Comparison of ENCODE assay signal across 1 cellular context in the genomic region with DNA sequence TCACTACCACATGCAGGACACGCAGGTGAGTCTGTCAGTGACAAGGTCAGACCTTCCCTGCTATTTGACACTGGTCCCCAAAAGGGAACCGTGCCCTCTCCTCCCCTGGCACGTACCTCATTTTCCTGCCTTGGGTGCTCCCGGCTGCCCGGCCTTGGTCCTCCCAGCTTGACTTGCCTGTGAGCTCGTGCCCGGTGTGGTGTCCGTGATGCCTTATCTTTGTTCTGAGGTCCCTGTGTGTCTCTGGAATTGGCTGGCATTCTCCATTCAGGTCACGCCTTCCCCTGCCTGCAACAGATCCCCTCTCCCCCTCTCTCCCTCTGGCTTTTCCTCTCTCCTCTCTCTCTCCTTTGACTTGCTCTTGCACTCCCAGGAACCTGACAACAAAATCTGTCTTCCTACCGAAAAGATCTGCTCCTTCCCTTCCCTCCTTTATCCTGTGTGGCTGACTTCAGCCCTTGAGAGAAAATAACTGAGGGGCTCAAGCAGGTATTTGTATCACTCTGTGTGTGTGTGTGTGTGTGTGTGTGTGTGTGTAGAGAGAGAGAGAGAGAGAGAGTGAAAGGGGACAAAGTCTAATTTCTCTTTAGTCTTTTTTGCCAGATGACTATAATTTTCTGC.
TF ChIP-seq lines count a peak whose summit lies in the region.

A gene with protein sequence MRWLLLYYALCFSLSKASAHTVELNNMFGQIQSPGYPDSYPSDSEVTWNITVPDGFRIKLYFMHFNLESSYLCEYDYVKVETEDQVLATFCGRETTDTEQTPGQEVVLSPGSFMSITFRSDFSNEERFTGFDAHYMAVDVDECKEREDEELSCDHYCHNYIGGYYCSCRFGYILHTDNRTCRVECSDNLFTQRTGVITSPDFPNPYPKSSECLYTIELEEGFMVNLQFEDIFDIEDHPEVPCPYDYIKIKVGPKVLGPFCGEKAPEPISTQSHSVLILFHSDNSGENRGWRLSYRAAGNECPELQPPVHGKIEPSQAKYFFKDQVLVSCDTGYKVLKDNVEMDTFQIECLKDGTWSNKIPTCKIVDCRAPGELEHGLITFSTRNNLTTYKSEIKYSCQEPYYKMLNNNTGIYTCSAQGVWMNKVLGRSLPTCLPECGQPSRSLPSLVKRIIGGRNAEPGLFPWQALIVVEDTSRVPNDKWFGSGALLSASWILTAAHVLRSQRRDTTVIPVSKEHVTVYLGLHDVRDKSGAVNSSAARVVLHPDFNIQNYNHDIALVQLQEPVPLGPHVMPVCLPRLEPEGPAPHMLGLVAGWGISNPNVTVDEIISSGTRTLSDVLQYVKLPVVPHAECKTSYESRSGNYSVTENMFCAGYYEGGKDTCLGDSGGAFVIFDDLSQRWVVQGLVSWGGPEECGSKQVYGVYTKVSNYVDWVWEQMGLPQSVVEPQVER (minus strand): TSS at position 226 of the 621 bp plus-strand sequence. CDS start 105 bp downstream, at position 121.

TF ChIP-seq in HepG2, 621 proteins besides CTCF, POLR2A, EP300 and RAD21 (continued from another document and continues in another):
- TF ChIP-seq, protein P1, sequence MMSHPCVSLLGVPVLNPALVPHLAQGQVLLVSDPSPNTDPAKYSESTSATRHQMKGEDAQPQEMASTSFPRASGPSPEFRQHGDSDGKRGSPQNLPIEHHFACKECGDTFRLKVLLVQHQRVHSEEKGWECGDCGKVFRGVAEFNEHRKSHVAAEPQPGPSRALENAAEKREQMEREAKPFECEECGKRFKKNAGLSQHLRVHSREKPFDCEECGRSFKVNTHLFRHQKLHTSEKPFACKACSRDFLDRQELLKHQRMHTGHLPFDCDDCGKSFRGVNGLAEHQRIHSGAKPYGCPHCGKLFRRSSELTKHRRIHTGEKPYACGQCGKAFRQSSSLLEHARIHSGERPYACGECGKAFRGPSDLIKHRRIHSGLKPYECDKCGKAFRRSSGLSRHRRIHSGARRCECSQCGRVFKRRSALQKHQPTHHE (CRISPR knock-in tag; IDR thresholded peaks at IDR 0.05; ENCODE audit: borderline replicate concordance): no peak
- TF ChIP-seq, protein P2, sequence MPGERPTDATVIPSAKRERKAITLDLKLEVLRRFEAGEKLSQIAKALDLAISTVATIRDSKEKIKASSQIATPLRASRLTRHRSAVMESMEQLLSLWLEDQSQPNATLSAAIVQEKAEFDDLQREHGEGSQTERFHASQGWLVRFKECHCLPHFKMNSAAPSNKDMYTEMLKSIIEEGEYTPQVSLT (CRISPR knock-in tag; IDR thresholded peaks at IDR 0.05; ENCODE audit: borderline replicate concordance, low read depth): no peak
- TF ChIP-seq CBX5 (CRISPR knock-in tag; IDR thresholded peaks at IDR 0.05; ENCODE audit: borderline replicate concordance): peak; percentile 33; the same call in 1 of the 2 replicates
- TF ChIP-seq ZNF263 (CRISPR knock-in tag; IDR thresholded peaks at IDR 0.05): peak; percentile 91
- no peak for TF ChIP-seq TCF7 (IDR thresholded peaks at IDR 0.05; ENCODE audit: low read depth)
- TF ChIP-seq ZNF460 (CRISPR knock-in tag; IDR thresholded peaks at IDR 0.05; ENCODE audit: borderline replicate concordance): no peak
- TF ChIP-seq GLI4 (CRISPR knock-in tag; IDR thresholded peaks at IDR 0.05; ENCODE audit: borderline replicate concordance): no peak
- TF ChIP-seq ZNF556 (CRISPR knock-in tag; IDR thresholded peaks at IDR 0.05; ENCODE audit: borderline replicate concordance): peak; percentile 41; the same call in 1 of the 2 replicates
- no peak for TF ChIP-seq HDAC2 (CRISPR knock-in tag; IDR thresholded peaks at IDR 0.05)
- TF ChIP-seq PHF8 (CRISPR knock-in tag; IDR thresholded peaks at IDR 0.05): no peak
- TF ChIP-seq MEIS1 (CRISPR knock-in tag; IDR thresholded peaks at IDR 0.05; ENCODE audit: borderline replicate concordance): 0 out of 2 replicates have a peak, but pooled peaks have one; percentile 39
- no peak for TF ChIP-seq ZNF567 (CRISPR knock-in tag; IDR thresholded peaks at IDR 0.05; ENCODE audit: borderline replicate concordance)
- TF ChIP-seq, protein P3, sequence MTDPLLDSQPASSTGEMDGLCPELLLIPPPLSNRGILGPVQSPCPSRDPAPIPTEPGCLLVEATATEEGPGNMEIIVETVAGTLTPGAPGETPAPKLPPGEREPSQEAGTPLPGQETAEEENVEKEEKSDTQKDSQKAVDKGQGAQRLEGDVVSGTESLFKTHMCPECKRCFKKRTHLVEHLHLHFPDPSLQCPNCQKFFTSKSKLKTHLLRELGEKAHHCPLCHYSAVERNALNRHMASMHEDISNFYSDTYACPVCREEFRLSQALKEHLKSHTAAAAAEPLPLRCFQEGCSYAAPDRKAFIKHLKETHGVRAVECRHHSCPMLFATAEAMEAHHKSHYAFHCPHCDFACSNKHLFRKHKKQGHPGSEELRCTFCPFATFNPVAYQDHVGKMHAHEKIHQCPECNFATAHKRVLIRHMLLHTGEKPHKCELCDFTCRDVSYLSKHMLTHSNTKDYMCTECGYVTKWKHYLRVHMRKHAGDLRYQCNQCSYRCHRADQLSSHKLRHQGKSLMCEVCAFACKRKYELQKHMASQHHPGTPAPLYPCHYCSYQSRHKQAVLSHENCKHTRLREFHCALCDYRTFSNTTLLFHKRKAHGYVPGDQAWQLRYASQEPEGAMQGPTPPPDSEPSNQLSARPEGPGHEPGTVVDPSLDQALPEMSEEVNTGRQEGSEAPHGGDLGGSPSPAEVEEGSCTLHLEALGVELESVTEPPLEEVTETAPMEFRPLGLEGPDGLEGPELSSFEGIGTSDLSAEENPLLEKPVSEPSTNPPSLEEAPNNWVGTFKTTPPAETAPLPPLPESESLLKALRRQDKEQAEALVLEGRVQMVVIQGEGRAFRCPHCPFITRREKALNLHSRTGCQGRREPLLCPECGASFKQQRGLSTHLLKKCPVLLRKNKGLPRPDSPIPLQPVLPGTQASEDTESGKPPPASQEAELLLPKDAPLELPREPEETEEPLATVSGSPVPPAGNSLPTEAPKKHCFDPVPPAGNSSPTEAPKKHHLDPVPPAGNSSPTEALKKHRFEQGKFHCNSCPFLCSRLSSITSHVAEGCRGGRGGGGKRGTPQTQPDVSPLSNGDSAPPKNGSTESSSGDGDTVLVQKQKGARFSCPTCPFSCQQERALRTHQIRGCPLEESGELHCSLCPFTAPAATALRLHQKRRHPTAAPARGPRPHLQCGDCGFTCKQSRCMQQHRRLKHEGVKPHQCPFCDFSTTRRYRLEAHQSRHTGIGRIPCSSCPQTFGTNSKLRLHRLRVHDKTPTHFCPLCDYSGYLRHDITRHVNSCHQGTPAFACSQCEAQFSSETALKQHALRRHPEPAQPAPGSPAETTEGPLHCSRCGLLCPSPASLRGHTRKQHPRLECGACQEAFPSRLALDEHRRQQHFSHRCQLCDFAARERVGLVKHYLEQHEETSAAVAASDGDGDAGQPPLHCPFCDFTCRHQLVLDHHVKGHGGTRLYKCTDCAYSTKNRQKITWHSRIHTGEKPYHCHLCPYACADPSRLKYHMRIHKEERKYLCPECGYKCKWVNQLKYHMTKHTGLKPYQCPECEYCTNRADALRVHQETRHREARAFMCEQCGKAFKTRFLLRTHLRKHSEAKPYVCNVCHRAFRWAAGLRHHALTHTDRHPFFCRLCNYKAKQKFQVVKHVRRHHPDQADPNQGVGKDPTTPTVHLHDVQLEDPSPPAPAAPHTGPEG (CRISPR knock-in tag; IDR thresholded peaks at IDR 0.05): no peak
- TF ChIP-seq, protein P4, sequence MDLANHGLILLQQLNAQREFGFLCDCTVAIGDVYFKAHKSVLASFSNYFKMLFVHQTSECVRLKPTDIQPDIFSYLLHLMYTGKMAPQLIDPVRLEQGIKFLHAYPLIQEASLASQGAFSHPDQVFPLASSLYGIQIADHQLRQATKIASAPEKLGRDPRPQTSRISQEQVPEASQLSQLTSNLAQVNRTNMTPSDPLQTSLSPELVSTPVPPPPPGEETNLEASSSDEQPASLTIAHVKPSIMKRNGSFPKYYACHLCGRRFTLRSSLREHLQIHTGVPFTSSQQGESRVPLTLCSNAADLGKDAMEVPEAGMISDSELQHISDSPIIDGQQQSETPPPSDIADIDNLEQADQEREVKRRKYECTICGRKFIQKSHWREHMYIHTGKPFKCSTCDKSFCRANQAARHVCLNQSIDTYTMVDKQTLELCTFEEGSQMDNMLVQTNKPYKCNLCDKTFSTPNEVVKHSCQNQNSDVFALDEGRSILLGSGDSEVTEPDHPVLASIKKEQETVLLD (CRISPR knock-in tag; IDR thresholded peaks at IDR 0.05; ENCODE audit: low read depth): no peak
- no peak for TF ChIP-seq SP4 (CRISPR knock-in tag; IDR thresholded peaks at IDR 0.05)
- no peak for TF ChIP-seq JUNB (CRISPR knock-in tag; IDR thresholded peaks at IDR 0.05; ENCODE audit: borderline replicate concordance)
- TF ChIP-seq, protein P5, sequence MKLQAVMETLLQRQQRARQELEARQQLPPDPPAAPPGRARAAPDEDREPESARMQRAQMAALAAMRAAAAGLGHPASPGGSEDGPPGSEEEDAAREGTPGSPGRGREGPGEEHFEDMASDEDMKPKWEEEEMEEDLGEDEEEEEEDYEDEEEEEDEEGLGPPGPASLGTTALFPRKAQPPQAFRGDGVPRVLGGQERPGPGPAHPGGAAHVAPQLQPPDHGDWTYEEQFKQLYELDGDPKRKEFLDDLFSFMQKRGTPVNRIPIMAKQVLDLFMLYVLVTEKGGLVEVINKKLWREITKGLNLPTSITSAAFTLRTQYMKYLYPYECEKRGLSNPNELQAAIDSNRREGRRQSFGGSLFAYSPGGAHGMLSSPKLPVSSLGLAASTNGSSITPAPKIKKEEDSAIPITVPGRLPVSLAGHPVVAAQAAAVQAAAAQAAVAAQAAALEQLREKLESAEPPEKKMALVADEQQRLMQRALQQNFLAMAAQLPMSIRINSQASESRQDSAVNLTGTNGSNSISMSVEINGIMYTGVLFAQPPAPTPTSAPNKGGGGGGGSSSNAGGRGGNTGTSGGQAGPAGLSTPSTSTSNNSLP (IDR thresholded peaks at IDR 0.05; ENCODE audit: low read depth, low read length): no peak
- TF ChIP-seq, protein P6, sequence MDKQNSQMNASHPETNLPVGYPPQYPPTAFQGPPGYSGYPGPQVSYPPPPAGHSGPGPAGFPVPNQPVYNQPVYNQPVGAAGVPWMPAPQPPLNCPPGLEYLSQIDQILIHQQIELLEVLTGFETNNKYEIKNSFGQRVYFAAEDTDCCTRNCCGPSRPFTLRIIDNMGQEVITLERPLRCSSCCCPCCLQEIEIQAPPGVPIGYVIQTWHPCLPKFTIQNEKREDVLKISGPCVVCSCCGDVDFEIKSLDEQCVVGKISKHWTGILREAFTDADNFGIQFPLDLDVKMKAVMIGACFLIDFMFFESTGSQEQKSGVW (CRISPR knock-in tag; IDR thresholded peaks at IDR 0.05; ENCODE audit: borderline replicate concordance): no peak
- TF ChIP-seq RBM39 (IDR thresholded peaks at IDR 0.05; ENCODE audit: low read depth, low read length, poor library complexity, severe bottlenecking): no peak
- TF ChIP-seq FOXC1 (CRISPR knock-in tag; IDR thresholded peaks at IDR 0.05; ENCODE audit: borderline replicate concordance): peak; percentile 58; the same call in 1 of the 2 replicates
- TF ChIP-seq, protein P7, sequence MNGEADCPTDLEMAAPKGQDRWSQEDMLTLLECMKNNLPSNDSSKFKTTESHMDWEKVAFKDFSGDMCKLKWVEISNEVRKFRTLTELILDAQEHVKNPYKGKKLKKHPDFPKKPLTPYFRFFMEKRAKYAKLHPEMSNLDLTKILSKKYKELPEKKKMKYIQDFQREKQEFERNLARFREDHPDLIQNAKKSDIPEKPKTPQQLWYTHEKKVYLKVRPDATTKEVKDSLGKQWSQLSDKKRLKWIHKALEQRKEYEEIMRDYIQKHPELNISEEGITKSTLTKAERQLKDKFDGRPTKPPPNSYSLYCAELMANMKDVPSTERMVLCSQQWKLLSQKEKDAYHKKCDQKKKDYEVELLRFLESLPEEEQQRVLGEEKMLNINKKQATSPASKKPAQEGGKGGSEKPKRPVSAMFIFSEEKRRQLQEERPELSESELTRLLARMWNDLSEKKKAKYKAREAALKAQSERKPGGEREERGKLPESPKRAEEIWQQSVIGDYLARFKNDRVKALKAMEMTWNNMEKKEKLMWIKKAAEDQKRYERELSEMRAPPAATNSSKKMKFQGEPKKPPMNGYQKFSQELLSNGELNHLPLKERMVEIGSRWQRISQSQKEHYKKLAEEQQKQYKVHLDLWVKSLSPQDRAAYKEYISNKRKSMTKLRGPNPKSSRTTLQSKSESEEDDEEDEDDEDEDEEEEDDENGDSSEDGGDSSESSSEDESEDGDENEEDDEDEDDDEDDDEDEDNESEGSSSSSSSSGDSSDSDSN (CRISPR knock-in tag; IDR thresholded peaks at IDR 0.05): peak; percentile 42; the same call in 1 of the 2 replicates
- TF ChIP-seq GATAD2A (CRISPR knock-in tag; IDR thresholded peaks at IDR 0.05): 0 out of 2 replicates have a peak, but pooled peaks have one; percentile 7
- no peak for TF ChIP-seq SKI (IDR thresholded peaks at IDR 0.05; ENCODE audit: partially characterized antibody)
- TF ChIP-seq, protein P8, sequence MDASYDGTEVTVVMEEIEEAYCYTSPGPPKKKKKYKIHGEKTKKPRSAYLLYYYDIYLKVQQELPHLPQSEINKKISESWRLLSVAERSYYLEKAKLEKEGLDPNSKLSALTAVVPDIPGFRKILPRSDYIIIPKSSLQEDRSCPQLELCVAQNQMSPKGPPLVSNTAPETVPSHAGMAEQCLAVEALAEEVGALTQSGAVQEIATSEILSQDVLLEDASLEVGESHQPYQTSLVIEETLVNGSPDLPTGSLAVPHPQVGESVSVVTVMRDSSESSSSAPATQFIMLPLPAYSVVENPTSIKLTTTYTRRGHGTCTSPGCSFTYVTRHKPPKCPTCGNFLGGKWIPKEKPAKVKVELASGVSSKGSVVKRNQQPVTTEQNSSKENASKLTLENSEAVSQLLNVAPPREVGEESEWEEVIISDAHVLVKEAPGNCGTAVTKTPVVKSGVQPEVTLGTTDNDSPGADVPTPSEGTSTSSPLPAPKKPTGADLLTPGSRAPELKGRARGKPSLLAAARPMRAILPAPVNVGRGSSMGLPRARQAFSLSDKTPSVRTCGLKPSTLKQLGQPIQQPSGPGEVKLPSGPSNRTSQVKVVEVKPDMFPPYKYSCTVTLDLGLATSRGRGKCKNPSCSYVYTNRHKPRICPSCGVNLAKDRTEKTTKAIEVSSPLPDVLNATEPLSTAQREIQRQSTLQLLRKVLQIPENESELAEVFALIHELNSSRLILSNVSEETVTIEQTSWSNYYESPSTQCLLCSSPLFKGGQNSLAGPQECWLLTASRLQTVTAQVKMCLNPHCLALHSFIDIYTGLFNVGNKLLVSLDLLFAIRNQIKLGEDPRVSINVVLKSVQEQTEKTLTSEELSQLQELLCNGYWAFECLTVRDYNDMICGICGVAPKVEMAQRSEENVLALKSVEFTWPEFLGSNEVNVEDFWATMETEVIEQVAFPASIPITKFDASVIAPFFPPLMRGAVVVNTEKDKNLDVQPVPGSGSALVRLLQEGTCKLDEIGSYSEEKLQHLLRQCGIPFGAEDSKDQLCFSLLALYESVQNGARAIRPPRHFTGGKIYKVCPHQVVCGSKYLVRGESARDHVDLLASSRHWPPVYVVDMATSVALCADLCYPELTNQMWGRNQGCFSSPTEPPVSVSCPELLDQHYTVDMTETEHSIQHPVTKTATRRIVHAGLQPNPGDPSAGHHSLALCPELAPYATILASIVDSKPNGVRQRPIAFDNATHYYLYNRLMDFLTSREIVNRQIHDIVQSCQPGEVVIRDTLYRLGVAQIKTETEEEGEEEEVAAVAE (CRISPR knock-in tag; IDR thresholded peaks at IDR 0.05; ENCODE audit: borderline replicate concordance): no peak
- TF ChIP-seq ZNF292 (CRISPR knock-in tag; IDR thresholded peaks at IDR 0.05; ENCODE audit: borderline replicate concordance, low read depth): no peak; the same call in 1 of the 2 replicates
- TF ChIP-seq, protein P9, sequence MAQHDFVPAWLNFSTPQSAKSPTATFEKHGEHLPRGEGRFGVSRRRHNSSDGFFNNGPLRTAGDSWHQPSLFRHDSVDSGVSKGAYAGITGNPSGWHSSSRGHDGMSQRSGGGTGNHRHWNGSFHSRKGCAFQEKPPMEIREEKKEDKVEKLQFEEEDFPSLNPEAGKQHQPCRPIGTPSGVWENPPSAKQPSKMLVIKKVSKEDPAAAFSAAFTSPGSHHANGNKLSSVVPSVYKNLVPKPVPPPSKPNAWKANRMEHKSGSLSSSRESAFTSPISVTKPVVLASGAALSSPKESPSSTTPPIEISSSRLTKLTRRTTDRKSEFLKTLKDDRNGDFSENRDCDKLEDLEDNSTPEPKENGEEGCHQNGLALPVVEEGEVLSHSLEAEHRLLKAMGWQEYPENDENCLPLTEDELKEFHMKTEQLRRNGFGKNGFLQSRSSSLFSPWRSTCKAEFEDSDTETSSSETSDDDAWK (CRISPR knock-in tag; IDR thresholded peaks at IDR 0.05): no peak
